22 cellular contexts compared by ENCODE assay signal in the genomic region with DNA sequence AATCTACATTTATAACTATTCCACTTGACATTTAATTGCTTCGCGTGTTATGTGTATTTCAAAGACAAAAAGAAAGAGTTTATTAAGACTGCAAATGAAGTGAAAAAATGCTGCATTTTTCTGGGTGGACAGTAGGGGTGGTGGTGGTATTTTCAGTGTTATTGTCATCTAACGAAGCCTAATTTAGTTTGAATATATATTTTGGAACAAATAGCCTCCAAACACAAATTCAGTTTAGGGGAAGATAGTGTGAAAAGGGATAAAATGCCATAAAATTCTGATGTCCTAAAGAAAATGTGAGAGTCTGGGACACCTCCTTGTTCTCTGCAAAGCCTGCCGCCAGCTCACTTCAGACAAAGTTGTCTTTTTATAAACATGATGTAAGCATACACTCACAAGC.
DNase-seq lines count a peak whose midpoint lies in the region; ATAC-seq, FAIRE-seq and TF ChIP-seq lines count a peak whose summit lies in the region.
"Had no signal": no experiment of that assay in that cellular context is flagged by ENCODE, and none has a peak within 500 bp of the region (broad histone marks: within the 10 kb centered on the region; RNA-seq: fewer than 3 reads in every experiment).

No MANE protein-coding gene starts in this region.

- FAIRE-seq in endothelial cell of umbilical vein (lab: Jason Lieb, UNC) = peak; percentile 18
- FAIRE-seq: K562 had no signal

- no peaks in the 10 kb centered on the region for H3K4me1 ChIP-seq in OCI-LY7 (ENCODE audit: insufficient read depth, low read length, poor library complexity, severe bottlenecking)
- H3K4me1 ChIP-seq in endothelial cell of umbilical vein (ENCODE audit: control insufficient read depth, extremely low read depth, insufficient read depth, low read length) = no peaks in the 10 kb centered on the region
- H3K4me1 ChIP-seq in neural progenitor cell = peaks cover 12% of the 10 kb centered on the region
- H3K4me1 ChIP-seq: BE2C had no signal

- H3K9ac ChIP-seq in endothelial cell of umbilical vein (replicated peaks; ENCODE audit: extremely low read depth, insufficient read depth, low read length) (no peak overlapping the region), neural progenitor cell (no peak overlapping the region)

- no peaks in the 10 kb centered on the region for H3K9me1 ChIP-seq in endothelial cell of umbilical vein (replicated peaks; ENCODE audit: control insufficient read depth, extremely low read depth, insufficient read depth, low read length)

- H3K27ac ChIP-seq in OCI-LY7 (ENCODE audit: low read depth, low read length, poor library complexity, severe bottlenecking) (no peak overlapping the region), endothelial cell of umbilical vein (ENCODE audit: insufficient read depth, low read depth, low read length) (no peak overlapping the region), neural progenitor cell (no peak overlapping the region)
- H3K27ac ChIP-seq: coronary artery, HL-60, neutrophil, thoracic aorta had no signal

- no peaks in the 10 kb centered on the region for H3K4me1 Mint-ChIP-seq in neural progenitor cell
- H3K4me1 Mint-ChIP-seq: activated CD8-positive, alpha-beta memory T cell treated with anti-CD3 and anti-CD28 coated beads, Interleukin-2, amount 10 ng/mL, durations not matched to agents 7 days and 5 days had no signal

- H3K27ac Mint-ChIP-seq in neural progenitor cell = no peak overlapping the region
- H3K27ac Mint-ChIP-seq: activated CD8-positive, alpha-beta memory T cell treated with anti-CD3 and anti-CD28 coated beads, Interleukin-2, amount 10 ng/mL, durations not matched to agents 7 days and 5 days; T-helper 2 cell treated with Interferon-gamma antibody and Interleukin-4, amounts not matched to agents 5 μg/mL and 100 μg/mL, for 36 hours had no signal

- no peaks in the 10 kb centered on the region for H3K36me3 Mint-ChIP-seq in neural progenitor cell
- H3K36me3 Mint-ChIP-seq: activated CD8-positive, alpha-beta memory T cell treated with anti-CD3 and anti-CD28 coated beads, Interleukin-2, amount 10 ng/mL, durations not matched to agents 7 days and 5 days had no signal

- peak; percentile 6 for TF ChIP-seq CTCF in GM12873 (IDR thresholded peaks at IDR 0.05; ENCODE audit: insufficient read depth, low read depth, low read length, missing control alignments)
- 0 out of 2 replicates have a peak, but pooled peaks have one; percentile 28 for TF ChIP-seq CTCF in OCI-LY7 (conservative IDR thresholded peaks at IDR 0.05; ENCODE audit: low read length)
- TF ChIP-seq CTCF in endothelial cell of umbilical vein (IDR thresholded peaks at IDR 0.05; ENCODE audit: extremely low read depth in 1 of 2, insufficient read depth in 1 of 2, low read depth in 1 of 2, low read length in 2 of 2) = no peak
- TF ChIP-seq CTCF in neural progenitor cell (IDR thresholded peaks at IDR 0.05) = peak; percentile 36

- H3K27me3 ChIP-seq in endothelial cell of umbilical vein (ENCODE audit: control insufficient read depth in 2 of 2, insufficient read depth in 2 of 2, low read length in 2 of 2) = no peaks in the 10 kb centered on the region
- H3K27me3 ChIP-seq in neural progenitor cell = no peaks in the 10 kb centered on the region
- H3K27me3 ChIP-seq: BE2C, neutrophil had no signal

- no peak for ATAC-seq in GM21576 (IDR thresholded peaks at IDR 0.05; ENCODE audit: unreplicated experiment)
- ATAC-seq: activated CD8-positive, alpha-beta memory T cell treated with anti-CD3 and anti-CD28 coated beads, Interleukin-2, amount 10 ng/mL, durations not matched to agents 7 days and 5 days; K562; right cardiac atrium had no signal

- H3K79me2 ChIP-seq in OCI-LY7 (ENCODE audit: insufficient read depth, low read depth, low read length) (no peaks in the 10 kb centered on the region), endothelial cell of umbilical vein (ENCODE audit: control insufficient read depth, insufficient read depth, low read length) (no peaks in the 10 kb centered on the region), neural progenitor cell (ENCODE audit: low read depth) (no peaks in the 10 kb centered on the region)

- no peak overlapping the region for H3K4me3 ChIP-seq in OCI-LY7 (ENCODE audit: low read depth, low read length, poor library complexity, severe bottlenecking)
- no peak overlapping the region for H3K4me3 ChIP-seq in endothelial cell of umbilical vein (replicated peaks in 1 of 3; ENCODE audit: insufficient read depth in 1 of 3, low read depth in 1 of 3, low read length in 3 of 3)
- no peak overlapping the region for H3K4me3 ChIP-seq in neural progenitor cell
- H3K4me3 ChIP-seq: coronary artery, K562, thoracic aorta had no signal

- no peaks in the 10 kb centered on the region for H3K9me3 Mint-ChIP-seq in neural progenitor cell
- H3K9me3 Mint-ChIP-seq: T-helper 2 cell treated with Interferon-gamma antibody and Interleukin-4, amounts not matched to agents 5 μg/mL and 100 μg/mL, for 36 hours had no signal

- no peak overlapping the region for H3K4me3 Mint-ChIP-seq in neural progenitor cell
- H3K4me3 Mint-ChIP-seq: activated CD8-positive, alpha-beta memory T cell treated with anti-CD3 and anti-CD28 coated beads, Interleukin-2, amount 10 ng/mL, durations not matched to agents 7 days and 5 days; T-helper 2 cell treated with Interferon-gamma antibody and Interleukin-4, amounts not matched to agents 5 μg/mL and 100 μg/mL, for 36 hours had no signal

- CTCF ChIA-PET in OCI-LY7 (lab: Charles Lee; ENCODE audit: unreplicated experiment) = no interaction called here
- CTCF ChIA-PET in endothelial cell of umbilical vein (lab: Charles Lee) = no interaction called here

- no peaks in the 10 kb centered on the region for H3F3A ChIP-seq in neural progenitor cell (ENCODE audit: low read depth)

- no peak for TF ChIP-seq POLR2A in endothelial cell of umbilical vein (IDR thresholded peaks at IDR 0.05; ENCODE audit: low read depth, low read length)

- H3K9me3 ChIP-seq in OCI-LY7 (ENCODE audit: low read length) = no peaks in the 10 kb centered on the region
- H3K9me3 ChIP-seq in endothelial cell of umbilical vein (replicated peaks; ENCODE audit: control insufficient read depth, insufficient read depth, low read length) = no peaks in the 10 kb centered on the region
- H3K9me3 ChIP-seq in neural progenitor cell (ENCODE audit: low read depth) = no peaks in the 10 kb centered on the region
- H3K9me3 ChIP-seq: BE2C, neutrophil, thoracic aorta had no signal

- no peaks in the 10 kb centered on the region for H4K20me1 ChIP-seq in OCI-LY7 (ENCODE audit: insufficient read depth, low read length)
- no peaks in the 10 kb centered on the region for H4K20me1 ChIP-seq in endothelial cell of umbilical vein (replicated peaks; ENCODE audit: control insufficient read depth, extremely low read depth, insufficient read depth, low read length)
- H4K20me1 ChIP-seq in neural progenitor cell (ENCODE audit: low read depth) = no peaks in the 10 kb centered on the region

- intact Hi-C loops in OCI-LY7 (cut with micrococcal nuclease; ENCODE audit: unreplicated experiment) (no loop called here), endothelial cell of umbilical vein (cut with micrococcal nuclease) (no loop called here)

- H2AFZ ChIP-seq in OCI-LY7 (ENCODE audit: low read length) (no peak overlapping the region), endothelial cell of umbilical vein (ENCODE audit: low read depth, low read length) (no peak overlapping the region), neural progenitor cell (replicated peaks) (no peak overlapping the region)

- no TSS peak for BruUV-seq in OCI-LY7 (replicated peaks; lab: Mats Ljungman, UMichigan)
- no TSS peak for BruUV-seq in endothelial cell of umbilical vein (replicated peaks; lab: Mats Ljungman, UMichigan)

- POLR2A ChIA-PET in OCI-LY7 (lab: Charles Lee) (no interaction called here), endothelial cell of umbilical vein (lab: Charles Lee) (no interaction called here)

- H3K4me2 ChIP-seq in OCI-LY7 (ENCODE audit: low read length) (no peak overlapping the region), endothelial cell of umbilical vein (ENCODE audit: insufficient read depth, low read length) (no peak overlapping the region), neural progenitor cell (no peak overlapping the region)

- no peaks in the 10 kb centered on the region for H3K9me2 ChIP-seq in OCI-LY7 (ENCODE audit: insufficient read depth, low read length)

- H3K36me3 ChIP-seq in OCI-LY7 (ENCODE audit: insufficient read depth, low read length) (no peaks in the 10 kb centered on the region), endothelial cell of umbilical vein (ENCODE audit: control insufficient read depth in 2 of 2, extremely low read depth in 1 of 2, insufficient read depth in 2 of 2, low read length in 2 of 2) (no peaks in the 10 kb centered on the region), neural progenitor cell (no peaks in the 10 kb centered on the region)
- H3K36me3 ChIP-seq: BE2C, neutrophil, thoracic aorta had no signal

- dilution Hi-C loops in endothelial cell of umbilical vein (cut with MboI; ENCODE audit: extremely low pct_ligation_motif_present, low sequenced_read_pairs) = no loop called here

- DNase-seq in OCI-LY7 (ENCODE audit: low spot score) (no peak), endothelial cell of umbilical vein (ENCODE audit: low read depth, low spot score) (no peak), neural progenitor cell (ENCODE audit: low spot score) (no peak), NCI-H69 (lab: John Stamatoyannopoulos, UW) (no peak)
- DNase-seq in stimulated activated CD4-positive, alpha-beta T cell treated with anti-CD3 and anti-CD28 coated beads, Interleukin-4, amount 100 ng/mL, for 4 hours = no peak
- DNase-seq: activated CD4-positive, CD25-positive, alpha-beta regulatory T cell treated with anti-CD3 and anti-CD28 coated beads, Interleukin-2, amount 50 U/mL, for 72 hours; activated CD8-positive, alpha-beta memory T cell treated with anti-CD3 and anti-CD28 coated beads, Interleukin-2, amount 10 ng/mL, durations not matched to agents 7 days and 5 days; activated gamma-delta T cell; BE2C; DMS79; erythroblast; mesendoderm; right cardiac atrium; Right ventricle myocardium superior had no signal

- H3K27me3 Mint-ChIP-seq in neural progenitor cell (ENCODE audit: insufficient read depth, low read depth) = peaks cover 2% of the 10 kb centered on the region
- H3K27me3 Mint-ChIP-seq: activated CD8-positive, alpha-beta memory T cell treated with anti-CD3 and anti-CD28 coated beads, Interleukin-2, amount 10 ng/mL, durations not matched to agents 7 days and 5 days had no signal

TF ChIP-seq in endothelial cell of umbilical vein, 7 proteins besides CTCF, POLR2A, EP300 and RAD21:
- TF ChIP-seq JUN (IDR thresholded peaks at IDR 0.05; ENCODE audit: borderline replicate concordance, insufficient read depth, insufficient read length, low read depth) = no peak

Comparison
In these comparisons a context has a peak if more than half of its experiments do, and no peak if none do; other contexts are left out.
1. CTCF ChIP-seq: peak in GM12873 (single experiment), OCI-LY7 (single experiment) and neural progenitor cell (single experiment); none in endothelial cell of umbilical vein (0 of 2).